Comparison of ENCODE assay signal across 22 cellular contexts in genomic region chr1:53678948-53679825, GRCh38. TPM values are rescaled to one million over a fixed set of nuclear protein-coding genes. Genes with fewer than 3 reads are reported as not detected.
DNase-seq lines count a peak whose midpoint lies in the region; FAIRE-seq and TF ChIP-seq lines count a peak whose summit lies in the region.
"Had no signal": no experiment of that assay in that cellular context is flagged by ENCODE, and none has a peak within 500 bp of the region (broad histone marks: within the 10 kb centered on the region; RNA-seq: fewer than 3 reads in every experiment).

No MANE protein-coding gene starts in this region.

- H2BK12ac ChIP-seq in H1 (ENCODE audit: low read depth, low read length), result no peak overlapping the region

- H3K4me1 ChIP-seq in H1 (replicated peaks in 1 of 4; ENCODE audit: control insufficient read depth in 3 of 4, insufficient read depth in 4 of 4, low read length in 3 of 4), result peaks cover 4 to 6% (median 5%) of the 10 kb centered on the region in 4 experiments; a peak in 6 of 7 replicates
- H3K4me1 ChIP-seq in osteoblast (ENCODE audit: insufficient read depth, low read length), result no peaks in the 10 kb centered on the region
- no peaks in the 10 kb centered on the region for H3K4me1 ChIP-seq in HAP-1

- H3K23ac ChIP-seq in H1 (ENCODE audit: insufficient read length), result no peak overlapping the region

- no peaks in the 10 kb centered on the region for H3K36me3 ChIP-seq in H1 (ENCODE audit: control insufficient read depth in 2 of 4, insufficient read depth in 4 of 4, low read length in 3 of 4)
- H3K36me3 ChIP-seq in osteoblast (ENCODE audit: insufficient read depth, low read length), result no peaks in the 10 kb centered on the region
- no peaks in the 10 kb centered on the region for H3K36me3 ChIP-seq in HAP-1 (replicated peaks)

- in situ Hi-C loops in HAP-1 (cut with MboI; ENCODE audit: low sequenced_read_pairs), result loop anchor here (25.0 kb wide), 1 partner anchor 192 kb away; no protein-coding TSS in a partner anchor

- TF ChIP-seq EP300 in H1 (IDR thresholded peaks at IDR 0.05; ENCODE audit: borderline replicate concordance in 1 of 2, low read depth in 2 of 2, low read length in 2 of 2), result no peak

- H2AK5ac ChIP-seq in H1 (ENCODE audit: low read depth, low read length), result no peak overlapping the region

- DNase-seq in H4 (ENCODE audit: low spot score) (peak; percentile 52), NCI-H2171 (lab: John Stamatoyannopoulos, UW) (peak; percentile 23), H1 (ENCODE audit: low read depth in 1 of 2, low spot score in 2 of 2) (no peak), osteoblast (ENCODE audit: insufficient read length, low spot score, missing footprints) (peak; percentile 86), GM12891 (ENCODE audit: insufficient read length, low spot score) (no peak), NCI-H2107 (lab: John Stamatoyannopoulos, UW) (no peak), HAP-1 (ENCODE audit: low spot score in 2 of 2) (no peak), GM19238 (ENCODE audit: insufficient read length, low spot score) (no peak)
- DNase-seq: ACHN; AML-193; Calu3; CD4-positive, alpha-beta T cell; DMS79; Kasumi-1; NCI-H1417; NCI-H2029 treated with DMSO at 0.1 percent for 48 hours; NCI-H2227 treated with DMSO at 0.1 percent for 48 hours; NCI-H526; NK-92 treated with Interleukin-12 subunit alpha and Interleukin-12 subunit beta, amount 100 ng/mL, for 24 hours; OCI-M1; RPMI8226; T-helper 17 cell had no signal

- no peak overlapping the region for H3K4me3 ChIP-seq in H1 (ENCODE audit: extremely low read depth in 1 of 4, insufficient read depth in 2 of 4, low read depth in 3 of 4, low read length in 4 of 4)
- H3K4me3 ChIP-seq in osteoblast (ENCODE audit: insufficient read depth, low read length), result no peak overlapping the region
- no peak overlapping the region for H3K4me3 ChIP-seq in HAP-1

- no peak overlapping the region for H2BK20ac ChIP-seq in H1 (ENCODE audit: low read length)

- TF ChIP-seq POLR2A in H1 (IDR thresholded peaks at IDR 0.05; ENCODE audit: control extremely low read depth in 1 of 2, low read depth in 2 of 2, low read length in 2 of 2) (no peak), GM12891 (IDR thresholded peaks at IDR 0.05; ENCODE audit: low read depth, low read length) (no peak)

- TF ChIP-seq CTCF in H1 (IDR thresholded peaks at IDR 0.05; ENCODE audit: control extremely low read depth in 1 of 3, insufficient read depth in 1 of 3, low read depth in 1 of 3, low read length in 3 of 3) (0 out of 4 replicates have a peak, but pooled peaks of 1 of the 3 experiments have one; percentile 3), osteoblast (IDR thresholded peaks at IDR 0.05; ENCODE audit: extremely low read depth, low read depth, low read length) (no peak)

- no peak overlapping the region for H4K8ac ChIP-seq in H1 (ENCODE audit: extremely low read depth, insufficient read depth, low read length)

- no peak overlapping the region for H3K14ac ChIP-seq in H1 (ENCODE audit: insufficient read length)

- H3K79me1 ChIP-seq in H1 (ENCODE audit: low read depth, low read length), result no peaks in the 10 kb centered on the region; the same call in 1 of the 2 replicates

- no peak overlapping the region for H2BK5ac ChIP-seq in H1 (ENCODE audit: low read depth, low read length)

- H2BK15ac ChIP-seq in H1 (ENCODE audit: low read length), result no peak overlapping the region

- H3K79me2 ChIP-seq in H1 (ENCODE audit: control insufficient read depth in 1 of 2, insufficient read depth in 2 of 2, low read length in 2 of 2) (no peaks in the 10 kb centered on the region), osteoblast (ENCODE audit: insufficient read depth, low read length) (no peaks in the 10 kb centered on the region)

- no peak overlapping the region for H3K56ac ChIP-seq in H1 (replicated peaks; ENCODE audit: insufficient read length, low read depth, low read length)

- peak overlapping the region; percentile 42 for H4K91ac ChIP-seq in H1 (replicated peaks; ENCODE audit: insufficient read length, low read length)

- POLR2A ChIA-PET in H1 (lab: Charles Lee; ENCODE audit: partially characterized antibody), result no interaction called here

- TF ChIP-seq RAD21 in H1 (IDR thresholded peaks at IDR 0.05 in 1 of 2, conservative IDR thresholded peaks at IDR 0.05 in 1 of 2; ENCODE audit: low read depth in 2 of 2, low read length in 2 of 2), result peak in 1 of 2 experiments; percentile 20; a peak in 1 of 4 replicates

- CTCF ChIA-PET in H1 (lab: Charles Lee; ENCODE audit: partially characterized antibody), result interaction anchor here (0.7 to 10.7 kb wide), 7 partner anchors 16 to 193 kb away, joined by 3 to 129 read pairs (median 4); no protein-coding TSS in a partner anchor

- H3K23me2 ChIP-seq in H1 (ENCODE audit: low read depth, low read length), result no peaks in the 10 kb centered on the region

- H3K4me2 ChIP-seq in H1 (ENCODE audit: insufficient read depth in 1 of 2, low read depth in 2 of 2, low read length in 2 of 2), result no peak overlapping the region
- no peak overlapping the region for H3K4me2 ChIP-seq in osteoblast (ENCODE audit: insufficient read depth, low read length)

- H2BK120ac ChIP-seq in H1 (replicated peaks; ENCODE audit: low read depth, low read length), result no peak overlapping the region

- H3K27ac ChIP-seq in H1 (ENCODE audit: low read depth, low read length), result no peak overlapping the region
- no peak overlapping the region for H3K27ac ChIP-seq in osteoblast (ENCODE audit: low read depth, low read length)

- no peak for FAIRE-seq in H1 (lab: Jason Lieb, UNC)
- FAIRE-seq in GM12891 (lab: Jason Lieb, UNC), result no peak

- WGBS in H1 (ENCODE audit: extremely low coverage in 1 of 2, insufficient coverage in 1 of 2, insufficient read length in 1 of 2, insufficient replicate concordance in 2 of 2, low coverage in 1 of 2, low lambda C conversion rate in 2 of 2, missing lambda C conversion rate in 1 of 2), 2 experiments, result 81% methylated on average over 15 of the region's 15 CpGs; no CpG with 5 or more reads in 1 of the 2 experiments

- H3K9me3 ChIP-seq in H1 (ENCODE audit: insufficient read depth in 2 of 2, low read depth in 1 of 2, low read length in 1 of 2), result no peaks in the 10 kb centered on the region
- H3K9me3 ChIP-seq in osteoblast (ENCODE audit: low read depth, low read length), result no peaks in the 10 kb centered on the region
- H3K9me3 ChIP-seq in HAP-1, result no peaks in the 10 kb centered on the region

- H4K20me1 ChIP-seq in H1 (replicated peaks in 1 of 2; ENCODE audit: control insufficient read depth in 1 of 2, insufficient read depth in 2 of 2, low read length in 2 of 2) (no peaks in the 10 kb centered on the region), osteoblast (ENCODE audit: insufficient read depth, low read length) (peaks cover 62% of the 10 kb centered on the region)

- H3K9ac ChIP-seq in H1 (replicated peaks in 1 of 4; ENCODE audit: extremely low read depth in 1 of 4, low read depth in 3 of 4, low read length in 3 of 4), result no peak overlapping the region

- H3K27me3 ChIP-seq in H1 (replicated peaks in 1 of 4; ENCODE audit: control insufficient read depth in 3 of 4, extremely low read depth in 1 of 4, insufficient read depth in 3 of 4, low read length in 3 of 4), result peaks cover 0 to 7% (median 3%) of the 10 kb centered on the region in 4 experiments; a peak in 2 of 7 replicates
- H3K27me3 ChIP-seq in osteoblast (ENCODE audit: insufficient read depth, low read length), result no peaks in the 10 kb centered on the region
- H3K27me3 ChIP-seq in HAP-1 (ENCODE audit: low read depth), result no peaks in the 10 kb centered on the region; the same call in 1 of the 2 replicates

- no peak overlapping the region for H3K4ac ChIP-seq in H1 (replicated peaks; ENCODE audit: insufficient read length, low read depth, low read length)

- no peak overlapping the region for H3K18ac ChIP-seq in H1 (ENCODE audit: extremely low read depth, low read length)

- no peak overlapping the region for H4K5ac ChIP-seq in H1 (ENCODE audit: insufficient read length, low read depth, low read length)

- H2AFZ ChIP-seq in H1 (ENCODE audit: low read length) (no peak overlapping the region), osteoblast (ENCODE audit: low read length) (no peak overlapping the region)

TF ChIP-seq in H1, 55 proteins besides CTCF, POLR2A, EP300 and RAD21 (continues in another document):
- TF ChIP-seq EZH2 (IDR thresholded peaks at IDR 0.05; ENCODE audit: low read depth, low read length, severe bottlenecking) (no peak), CEBPB (IDR thresholded peaks at IDR 0.05; ENCODE audit: low read depth, low read length) (no peak), HDAC6 (IDR thresholded peaks at IDR 0.05; ENCODE audit: low read depth, low read length) (no peak), TBP (IDR thresholded peaks at IDR 0.05; ENCODE audit: low read depth, low read length) (no peak), GABPA (IDR thresholded peaks at IDR 0.05; ENCODE audit: borderline replicate concordance, insufficient read depth, low read length) (no peak), NANOG (IDR thresholded peaks at IDR 0.05; ENCODE audit: insufficient read depth, low read depth, low read length, poor library complexity, severe bottlenecking) (no peak), EGR1 (IDR thresholded peaks at IDR 0.05; ENCODE audit: borderline replicate concordance, low read depth, low read length) (no peak)

TF ChIP-seq in GM12891, 5 proteins besides CTCF, POLR2A, EP300 and RAD21:
- TF ChIP-seq SPI1 (IDR thresholded peaks at IDR 0.05; ENCODE audit: low read depth, low read length), result no peak
- TF ChIP-seq POLR2AphosphoS5 (IDR thresholded peaks at IDR 0.05; ENCODE audit: low read depth, low read length), result no peak
- no peak for TF ChIP-seq TAF1 (IDR thresholded peaks at IDR 0.05; ENCODE audit: low read depth, low read length)
- no peak for TF ChIP-seq PAX5 (IDR thresholded peaks at IDR 0.05; ENCODE audit: insufficient read depth, low read length, severe bottlenecking)
- no peak for TF ChIP-seq POU2F2 (IDR thresholded peaks at IDR 0.05; ENCODE audit: low read depth, low read length)

RNA-seq across cellular contexts. Expression of gene GLIS1, which starts 59.8 kb away (rescaled TPM):
- total RNA-seq in H4 (2014; rRNA removed; shearing (Covaris generic)), result 0.86 and 1.0 TPM in 2 replicates
- total RNA-seq in H1 (2021; fragmentation: NEBNext Ultra II Directional; extraction: Animal tissue kit (Norgen Biotek cat#: 25700)), result 0.21 and 0.22 TPM in 2 replicates
- 0.15 and 0.17 TPM in 2 replicates for polyA plus RNA-seq in H1 (2011; rRNA removed)
- 0.06 TPM for polyA plus RNA-seq in H1 (2011; cell fraction: cytosol; rRNA removed)
- polyA plus RNA-seq in H1 (2011; cell fraction: nucleus; rRNA removed), result 0.31 TPM
- polyA plus RNA-seq in H1 (2012, experiment 1 of 2), result 0.08 to 0.11 TPM (median 0.10 TPM) in 3 of 4 replicates, not detected in the other
- 0.08 TPM for polyA plus RNA-seq in H1 (2012, experiment 2 of 2)
- 0.18 TPM for polyA plus RNA-seq in H1 (2013, experiment 1 of 2)
- polyA plus RNA-seq in H1 (2013, experiment 2 of 2), result 0.18 TPM
- not detected in 2 replicates for polyA minus RNA-seq in H1 (2011; rRNA and poly(A)+ RNA removed)
- not detected for polyA minus RNA-seq in H1 (2011; cell fraction: cytosol; rRNA and poly(A)+ RNA removed)
- not detected for polyA minus RNA-seq in H1 (2011; cell fraction: nucleus; rRNA and poly(A)+ RNA removed)
- total RNA-seq in osteoblast, result 2.4 and 2.9 TPM in 2 replicates
- not detected for polyA plus RNA-seq in GM12891 (2012; ENCODE audit: low read depth, missing spikeins)
- total RNA-seq: Calu3; CD4-positive, alpha-beta T cell; T-helper 17 cell had no signal

Comparison
In these comparisons a context has a peak if more than half of its experiments do, and no peak if none do; other contexts are left out.
1. DNase-seq: peak in H4 (single experiment), NCI-H2171 (single experiment) and osteoblast (single experiment); none in H1 (0 of 2), GM12891 (single experiment), NCI-H2107 (single experiment), HAP-1 (0 of 2) and GM19238 (single experiment).